ENCODE assay signal across 9 cellular contexts in the genomic region with DNA sequence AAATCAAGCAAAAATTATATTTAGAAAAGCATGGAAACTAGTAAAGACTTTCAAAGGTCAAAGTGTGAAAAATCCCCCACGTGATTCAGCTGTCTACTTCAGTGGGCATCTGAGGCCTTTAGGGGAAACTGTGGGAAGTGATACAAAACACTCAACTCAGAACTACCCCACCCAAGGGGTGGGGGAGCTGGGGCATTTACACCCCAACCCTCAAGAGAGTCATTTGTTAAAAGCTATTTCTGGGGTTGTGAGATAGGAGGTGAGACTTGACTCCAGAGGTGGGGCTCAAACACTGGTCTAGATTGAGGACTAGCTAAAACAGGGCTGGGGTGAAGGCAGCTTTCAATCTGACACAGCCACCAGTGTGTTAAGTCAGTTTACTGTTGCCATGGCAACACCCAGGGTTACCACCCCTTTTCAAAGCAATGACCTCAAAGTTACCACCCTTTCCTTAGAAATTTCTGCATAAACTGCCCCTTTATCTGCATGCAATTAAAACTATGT.
A peak's percentile ranks its signal among the peaks of the same experiment; 100 is the strongest.
DNase-seq lines count a peak whose midpoint lies in the region; ATAC-seq lines count a peak whose summit lies in the region.
"Had no signal": no experiment of that assay in that cellular context is flagged by ENCODE, and none has a peak within 500 bp of the region (broad histone marks: within the 10 kb centered on the region; RNA-seq: fewer than 3 reads in every experiment).

No MANE protein-coding gene starts in this region.

- no peaks in the 10 kb centered on the region for H3K27me3 Mint-ChIP-seq in stimulated activated naive CD8-positive, alpha-beta T cell treated with anti-CD3 and anti-CD28 coated beads, Interleukin-15, Interleukin-2, amounts not matched to agents 100 ng/mL and 50 ng/mL, for 24 hours

- H3K36me3 Mint-ChIP-seq in stimulated activated naive CD8-positive, alpha-beta T cell treated with anti-CD3 and anti-CD28 coated beads, Interleukin-15, Interleukin-2, amounts not matched to agents 100 ng/mL and 50 ng/mL, for 24 hours (ENCODE audit: low read depth) = no peaks in the 10 kb centered on the region
- H3K36me3 Mint-ChIP-seq: brain had no signal

- H3K4me3 Mint-ChIP-seq in stimulated activated naive CD8-positive, alpha-beta T cell treated with anti-CD3 and anti-CD28 coated beads, Interleukin-15, Interleukin-2, amounts not matched to agents 100 ng/mL and 50 ng/mL, for 24 hours = peak overlapping the region; percentile 35
- H3K4me3 Mint-ChIP-seq: brain had no signal

- H3K9me3 Mint-ChIP-seq in stimulated activated naive CD8-positive, alpha-beta T cell treated with anti-CD3 and anti-CD28 coated beads, Interleukin-15, Interleukin-2, amounts not matched to agents 100 ng/mL and 50 ng/mL, for 24 hours = no peaks in the 10 kb centered on the region
- H3K9me3 Mint-ChIP-seq: brain had no signal

- ATAC-seq in HG03354 (IDR thresholded peaks at IDR 0.05; ENCODE audit: poor library complexity, severe bottlenecking, unreplicated experiment) = peak; percentile 83

- H3K27ac Mint-ChIP-seq in stimulated activated naive CD8-positive, alpha-beta T cell treated with anti-CD3 and anti-CD28 coated beads, Interleukin-15, Interleukin-2, amounts not matched to agents 100 ng/mL and 50 ng/mL, for 24 hours = peak overlapping the region; percentile 79

- peak; percentile 55 for DNase-seq in stimulated activated CD4-positive, alpha-beta T cell treated with anti-CD3 and anti-CD28 coated beads, Interleukin-15, amount 100 ng/mL, for 24 hours
- no peak for DNase-seq in stimulated activated CD4-positive, alpha-beta T cell treated with anti-CD3 and anti-CD28 coated beads, Interleukin-4, amount 100 ng/mL, for 1 hour
- peak; percentile 57 to 62 for DNase-seq in activated T-cell treated with anti-CD3 and anti-CD28 coated beads, Interleukin-2, amount 50 U/mL, for 48 hours
- DNase-seq in NCI-H187 (lab: John Stamatoyannopoulos, UW) (no peak), NCI-H2227 treated with DMSO at 0.1 percent for 48 hours (lab: John Stamatoyannopoulos, UW) (no peak), NCI-H510A (lab: John Stamatoyannopoulos, UW) (no peak)

- H3K4me1 Mint-ChIP-seq in stimulated activated naive CD8-positive, alpha-beta T cell treated with anti-CD3 and anti-CD28 coated beads, Interleukin-15, Interleukin-2, amounts not matched to agents 100 ng/mL and 50 ng/mL, for 24 hours (ENCODE audit: low read depth) = peaks cover 49% of the 10 kb centered on the region

Comparison
In these comparisons a context has a peak if more than half of its experiments do, and no peak if none do; other contexts are left out.
1. DNase-seq: peak in stimulated activated CD4-positive, alpha-beta T cell treated with anti-CD3 and anti-CD28 coated beads, Interleukin-15, amount 100 ng/mL, for 24 hours (single experiment) and activated T-cell treated with anti-CD3 and anti-CD28 coated beads, Interleukin-2, amount 50 U/mL, for 48 hours (2 of 2); none in stimulated activated CD4-positive, alpha-beta T cell treated with anti-CD3 and anti-CD28 coated beads, Interleukin-4, amount 100 ng/mL, for 1 hour (single experiment), NCI-H187 (0 of 2), NCI-H2227 treated with DMSO at 0.1 percent for 48 hours (single experiment) and NCI-H510A (single experiment).